15 cellular contexts compared by ENCODE assay signal in genomic region chr19:29682236-29682895, GRCh38. TPM values are rescaled to one million over a fixed set of nuclear protein-coding genes. Genes with fewer than 3 reads are reported as not detected.
DNase-seq lines count a peak whose midpoint lies in the region; TF ChIP-seq lines count a peak whose summit lies in the region.
"Had no signal": no experiment of that assay in that cellular context is flagged by ENCODE, and none has a peak within 500 bp of the region (broad histone marks: within the 10 kb centered on the region; RNA-seq: fewer than 3 reads in every experiment).

No MANE protein-coding gene starts in this region.

- no peaks in the 10 kb centered on the region for H3K36me3 ChIP-seq in Loucy (ENCODE audit: insufficient read depth, low read length)
- H3K36me3 ChIP-seq in neural progenitor cell = no peaks in the 10 kb centered on the region
- no peaks in the 10 kb centered on the region for H3K36me3 ChIP-seq in testis (ENCODE audit: low read depth, missing control alignments)

- DNase-seq in chondrocyte (ENCODE audit: low spot score) (no peak), neural progenitor cell (ENCODE audit: low spot score) (no peak), testis (no peak), cerebellar nuclear complex (lab: John Stamatoyannopoulos, UW) (no peak), SW 1271 (lab: John Stamatoyannopoulos, UW) (no peak), NCI-H1930 (lab: John Stamatoyannopoulos, UW) (no peak), NCI-H446 treated with DMSO at 0.1 percent for 48 hours (lab: John Stamatoyannopoulos, UW) (no peak)
- DNase-seq: activated naive CD8-positive, alpha-beta T cell treated with anti-CD3 and anti-CD28 coated beads for 36 hours; effector CD4-positive, alpha-beta T cell; NCI-H2081; NCI-H524; nephron progenitor cell; stimulated activated CD4-positive, alpha-beta T cell treated with anti-CD3 and anti-CD28 coated beads, Interleukin-1b, Interleukin-23, amount 100 ng/mL, for 48 hours; stimulated activated naive CD8-positive, alpha-beta T cell treated with anti-CD3 and anti-CD28 coated beads, Interleukin-15, amount 100 ng/mL, for 72 hours had no signal

- H3K4me3 Mint-ChIP-seq in chondrocyte (ENCODE audit: unreplicated experiment) (no peak overlapping the region), neural progenitor cell (no peak overlapping the region)
- H3K4me3 Mint-ChIP-seq: activated naive CD8-positive, alpha-beta T cell treated with anti-CD3 and anti-CD28 coated beads for 36 hours; nephron progenitor cell had no signal

- H3K4me3 ChIP-seq in Loucy (ENCODE audit: low read length, poor library complexity, severe bottlenecking) = no peak overlapping the region
- no peak overlapping the region for H3K4me3 ChIP-seq in neural progenitor cell
- H3K4me3 ChIP-seq in testis = no peak overlapping the region

- H3F3A ChIP-seq in Loucy (ENCODE audit: low read depth) (no peaks in the 10 kb centered on the region), neural progenitor cell (ENCODE audit: low read depth) (peaks cover 12% of the 10 kb centered on the region)

- H3K9me2 ChIP-seq in Loucy (replicated peaks; ENCODE audit: low read depth, low read length) = no peaks in the 10 kb centered on the region

- 77% methylated on average over 7 to 15 of the region's 16 CpGs for WGBS in testis, 2 donors

- H3K27ac Mint-ChIP-seq in chondrocyte (ENCODE audit: unreplicated experiment) (peak overlapping the region; percentile 82), neural progenitor cell (no peak overlapping the region)
- H3K27ac Mint-ChIP-seq: activated naive CD8-positive, alpha-beta T cell treated with anti-CD3 and anti-CD28 coated beads for 36 hours had no signal

- no peak for TF ChIP-seq POLR2A in testis (IDR thresholded peaks at IDR 0.05)

- H3K27me3 ChIP-seq in Loucy (ENCODE audit: insufficient read depth, low read length, poor library complexity, severe bottlenecking) (no peaks in the 10 kb centered on the region), neural progenitor cell (no peaks in the 10 kb centered on the region), testis (no peaks in the 10 kb centered on the region)

- intact Hi-C loops in testis (cut with DNase I; ENCODE audit: low total_unique reads) = no loop called here

- no peaks in the 10 kb centered on the region for H3K9me3 Mint-ChIP-seq in chondrocyte (ENCODE audit: low read depth)
- H3K9me3 Mint-ChIP-seq in neural progenitor cell = no peaks in the 10 kb centered on the region
- H3K9me3 Mint-ChIP-seq: activated naive CD8-positive, alpha-beta T cell treated with anti-CD3 and anti-CD28 coated beads for 36 hours; stimulated activated naive CD8-positive, alpha-beta T cell treated with anti-CD3 and anti-CD28 coated beads, Interleukin-15, amount 100 ng/mL, for 72 hours had no signal

- H2AFZ ChIP-seq in Loucy (ENCODE audit: low read length) (no peak overlapping the region), neural progenitor cell (replicated peaks) (no peak overlapping the region)

- H4K20me1 ChIP-seq in Loucy (ENCODE audit: insufficient read depth, low read length, poor library complexity, severe bottlenecking) (no peaks in the 10 kb centered on the region), neural progenitor cell (ENCODE audit: low read depth) (peaks cover 6% of the 10 kb centered on the region)

- H3K27me3 Mint-ChIP-seq in chondrocyte (ENCODE audit: low read depth) (no peaks in the 10 kb centered on the region), neural progenitor cell (ENCODE audit: insufficient read depth, low read depth) (peaks cover 5% of the 10 kb centered on the region)
- H3K27me3 Mint-ChIP-seq: activated naive CD8-positive, alpha-beta T cell treated with anti-CD3 and anti-CD28 coated beads for 36 hours; stimulated activated naive CD8-positive, alpha-beta T cell treated with anti-CD3 and anti-CD28 coated beads, Interleukin-15, amount 100 ng/mL, for 72 hours had no signal

- no peak overlapping the region for H3K27ac ChIP-seq in neural progenitor cell
- peak overlapping the region; percentile 45 to 64 for H3K27ac ChIP-seq in testis

- H3K4me1 ChIP-seq in Loucy (ENCODE audit: insufficient read depth, low read length, poor library complexity, severe bottlenecking) (peaks cover 35% of the 10 kb centered on the region), neural progenitor cell (peaks cover 18% of the 10 kb centered on the region), testis (peaks cover 54% of the 10 kb centered on the region)

- no peaks in the 10 kb centered on the region for H3K79me2 ChIP-seq in Loucy (ENCODE audit: insufficient read depth, low read length)
- H3K79me2 ChIP-seq in neural progenitor cell (ENCODE audit: low read depth) = no peaks in the 10 kb centered on the region

- H3K9ac ChIP-seq in Loucy (ENCODE audit: low read depth, low read length, poor library complexity, severe bottlenecking) (peak overlapping the region; percentile 69), neural progenitor cell (no peak overlapping the region)

- TF ChIP-seq CTCF in Loucy (conservative IDR thresholded peaks at IDR 0.05; ENCODE audit: low read length) = no peak
- no peak for TF ChIP-seq CTCF in chondrocyte (IDR thresholded peaks at IDR 0.05)
- TF ChIP-seq CTCF in neural progenitor cell (IDR thresholded peaks at IDR 0.05) = no peak
- TF ChIP-seq CTCF in testis (IDR thresholded peaks at IDR 0.05) = no peak

- no peak overlapping the region for H3K4me2 ChIP-seq in Loucy (ENCODE audit: low read depth, low read length, poor library complexity, severe bottlenecking)
- peak overlapping the region; percentile 58 for H3K4me2 ChIP-seq in neural progenitor cell

- H3K4me1 Mint-ChIP-seq in chondrocyte (ENCODE audit: low read depth) (peaks cover 55% of the 10 kb centered on the region), neural progenitor cell (peaks cover 25% of the 10 kb centered on the region)

- peaks cover 1% of the 10 kb centered on the region for H3K36me3 Mint-ChIP-seq in chondrocyte (ENCODE audit: low read depth)
- no peaks in the 10 kb centered on the region for H3K36me3 Mint-ChIP-seq in neural progenitor cell
- H3K36me3 Mint-ChIP-seq: activated naive CD8-positive, alpha-beta T cell treated with anti-CD3 and anti-CD28 coated beads for 36 hours had no signal

- no peaks in the 10 kb centered on the region for H3K9me3 ChIP-seq in Loucy (ENCODE audit: insufficient read depth, low read depth, low read length)
- no peaks in the 10 kb centered on the region for H3K9me3 ChIP-seq in neural progenitor cell (ENCODE audit: low read depth)
- H3K9me3 ChIP-seq in testis = no peaks in the 10 kb centered on the region

RNA-seq across cellular contexts. Expression of gene PLEKHF1, which starts 17.1 kb away (rescaled TPM):
- 10.1 to 29.4 TPM (median 28.6 TPM) in 3 replicates for total RNA-seq in chondrocyte
- total RNA-seq in neural progenitor cell (ENCODE audit: low replicate concordance) = 1.2 and 1.4 TPM in 2 replicates
- total RNA-seq in testis = 10 to 100 TPM; 13.5 to 26.2 TPM
- polyA plus RNA-seq in testis (ENCODE audit: insufficient read depth, low read depth, low replicate concordance) = 6.3 TPM

RNA-seq across cellular contexts. Expression of gene C19orf12, which starts 32.7 kb away (rescaled TPM):
- total RNA-seq in chondrocyte = 43.7 to 46.9 TPM (median 46.4 TPM) in 3 replicates
- 27.5 and 28.2 TPM in 2 replicates for total RNA-seq in neural progenitor cell (ENCODE audit: low replicate concordance)
- 10 to 100 TPM; 28.8 to 40.5 TPM for total RNA-seq in testis
- polyA plus RNA-seq in testis (ENCODE audit: insufficient read depth, low read depth, low replicate concordance) = 20.8 TPM
